ENCODE assay signal across 1 cellular context in genomic region chr20:35845561-35845960, GRCh38.
TF ChIP-seq lines count a peak whose summit lies in the region.

No MANE protein-coding gene starts in this region.

TF ChIP-seq in WTC11, 78 proteins besides CTCF, POLR2A, EP300 and RAD21 (continued from another document):
- TF ChIP-seq E2F5 (CRISPR knock-in tag; IDR thresholded peaks at IDR 0.05): no peak
- TF ChIP-seq E2F4 (CRISPR knock-in tag; IDR thresholded peaks at IDR 0.05; ENCODE audit: borderline replicate concordance, low read depth): no peak
- TF ChIP-seq HMGXB4 (CRISPR knock-in tag; IDR thresholded peaks at IDR 0.05): no peak
- no peak for TF ChIP-seq TCF7 (CRISPR knock-in tag; IDR thresholded peaks at IDR 0.05; ENCODE audit: low read depth)
- TF ChIP-seq ERG (CRISPR knock-in tag; IDR thresholded peaks at IDR 0.05): no peak
- TF ChIP-seq ZNF512 (CRISPR knock-in tag; IDR thresholded peaks at IDR 0.05; ENCODE audit: borderline replicate concordance): no peak
